In genomic region chr2:178414266-178415247, GRCh38 we compare ENCODE assay signal across 1 cellular context.
A peak's percentile ranks its signal among the peaks of the same experiment; 100 is the strongest.
TF ChIP-seq lines count a peak whose summit lies in the region.

No MANE protein-coding gene starts in this region.

TF ChIP-seq in H1, 55 proteins besides CTCF, POLR2A, EP300 and RAD21 (continued from another document):
- TF ChIP-seq POLR2AphosphoS5 (IDR thresholded peaks at IDR 0.05; ENCODE audit: low read depth, low read length) (peak; percentile 67; the same call in 1 of the 2 replicates), TAF7 (optimal IDR thresholded peaks at IDR 0.05; ENCODE audit: borderline replicate concordance, low read depth, low read length) (peak; percentile 20), SIX5 (IDR thresholded peaks at IDR 0.05; ENCODE audit: low read depth, low read length) (no peak), CREB1 (IDR thresholded peaks at IDR 0.05) (0 out of 2 replicates have a peak, but pooled peaks have one; percentile 33), SP2 (IDR thresholded peaks at IDR 0.05; ENCODE audit: low read length) (no peak), KDM1A (IDR thresholded peaks at IDR 0.05; ENCODE audit: borderline replicate concordance, low read length) (no peak), ZNF274 (IDR thresholded peaks at IDR 0.05; ENCODE audit: borderline replicate concordance, extremely low read depth, low read length) (no peak), JUND (IDR thresholded peaks at IDR 0.05; ENCODE audit: low read length) (no peak; the same call in 1 of the 2 replicates), HDAC2 (IDR thresholded peaks at IDR 0.05; ENCODE audit: borderline replicate concordance in 1 of 2, low read depth in 2 of 2, low read length in 2 of 2) (0 out of 4 replicates have a peak, but pooled peaks of 1 of the 2 experiments have one; percentile 44), TAF1 (IDR thresholded peaks at IDR 0.05; ENCODE audit: low read depth, low read length) (peak; percentile 77), TBP (IDR thresholded peaks at IDR 0.05; ENCODE audit: low read depth, low read length) (peak; percentile 46; the same call in 1 of the 2 replicates), BCL11A (IDR thresholded peaks at IDR 0.05; ENCODE audit: low read depth in 2 of 2, low read length in 2 of 2) (no peak), TEAD4 (IDR thresholded peaks at IDR 0.05; ENCODE audit: low read depth, low read length) (no peak), EGR1 (IDR thresholded peaks at IDR 0.05; ENCODE audit: borderline replicate concordance, low read depth, low read length) (no peak), MAFK (IDR thresholded peaks at IDR 0.05; ENCODE audit: low read depth, low read length) (no peak), CEBPB (IDR thresholded peaks at IDR 0.05; ENCODE audit: low read depth, low read length) (peak; percentile 57; the same call in 1 of the 2 replicates), SIN3A (conservative IDR thresholded peaks at IDR 0.05 in 1 of 2, IDR thresholded peaks at IDR 0.05 in 1 of 2; ENCODE audit: low read depth in 1 of 2, low read length in 2 of 2) (peak in 1 of 2 experiments; percentile 57; a peak in 1 of 4 replicates)
- TF ChIP-seq, protein P1, sequence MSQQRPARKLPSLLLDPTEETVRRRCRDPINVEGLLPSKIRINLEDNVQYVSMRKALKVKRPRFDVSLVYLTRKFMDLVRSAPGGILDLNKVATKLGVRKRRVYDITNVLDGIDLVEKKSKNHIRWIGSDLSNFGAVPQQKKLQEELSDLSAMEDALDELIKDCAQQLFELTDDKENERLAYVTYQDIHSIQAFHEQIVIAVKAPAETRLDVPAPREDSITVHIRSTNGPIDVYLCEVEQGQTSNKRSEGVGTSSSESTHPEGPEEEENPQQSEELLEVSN (IDR thresholded peaks at IDR 0.05): peak; percentile 79
- TF ChIP-seq, protein P2, sequence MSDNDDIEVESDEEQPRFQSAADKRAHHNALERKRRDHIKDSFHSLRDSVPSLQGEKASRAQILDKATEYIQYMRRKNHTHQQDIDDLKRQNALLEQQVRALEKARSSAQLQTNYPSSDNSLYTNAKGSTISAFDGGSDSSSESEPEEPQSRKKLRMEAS (IDR thresholded peaks at IDR 0.05): peak; percentile 80
- TF ChIP-seq, protein P3, sequence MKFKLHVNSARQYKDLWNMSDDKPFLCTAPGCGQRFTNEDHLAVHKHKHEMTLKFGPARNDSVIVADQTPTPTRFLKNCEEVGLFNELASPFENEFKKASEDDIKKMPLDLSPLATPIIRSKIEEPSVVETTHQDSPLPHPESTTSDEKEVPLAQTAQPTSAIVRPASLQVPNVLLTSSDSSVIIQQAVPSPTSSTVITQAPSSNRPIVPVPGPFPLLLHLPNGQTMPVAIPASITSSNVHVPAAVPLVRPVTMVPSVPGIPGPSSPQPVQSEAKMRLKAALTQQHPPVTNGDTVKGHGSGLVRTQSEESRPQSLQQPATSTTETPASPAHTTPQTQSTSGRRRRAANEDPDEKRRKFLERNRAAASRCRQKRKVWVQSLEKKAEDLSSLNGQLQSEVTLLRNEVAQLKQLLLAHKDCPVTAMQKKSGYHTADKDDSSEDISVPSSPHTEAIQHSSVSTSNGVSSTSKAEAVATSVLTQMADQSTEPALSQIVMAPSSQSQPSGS (IDR thresholded peaks at IDR 0.05; ENCODE audit: low read length): 0 out of 2 replicates have a peak, but pooled peaks have one; percentile 39
